22 cellular contexts compared by ENCODE assay signal in genomic region chr2:203175371-203175770, GRCh38.
"Had no signal": no experiment of that assay in that cellular context is flagged by ENCODE, and none has a peak within 500 bp of the region (broad histone marks: within the 10 kb centered on the region; RNA-seq: fewer than 3 reads in every experiment).

No MANE protein-coding gene starts in this region.

- H3K9me3 Mint-ChIP-seq: activated CD4-positive, alpha-beta T cell treated with anti-CD3 and anti-CD28 coated beads, Interleukin-2, amount 10 ng/mL, durations not matched to agents 24 days and 14 days; naive B cell; neural progenitor cell; stimulated activated memory B cell treated with anti-CD40 and anti-IgM and Interleukin-4, amounts not matched to agents 10 μg/mL and 1 μg/mL and 100 μg/mL, for 72 hours had no signal

- H3K4me3 ChIP-seq: cardiac muscle cell, coronary artery, left ventricle myocardium inferior, neural progenitor cell, SK-N-MC, thoracic aorta, upper lobe of left lung had no signal

- ATAC-seq: activated CD8-positive, alpha-beta T cell treated with anti-CD3 and anti-CD28 coated beads, Interleukin-2, amount 10 ng/mL, durations not matched to agents 7 days and 5 days; sciatic nerve; stimulated activated memory B cell treated with anti-CD40 and anti-IgM and Interleukin-4, amounts not matched to agents 10 μg/mL and 1 μg/mL and 100 μg/mL, for 72 hours had no signal

- H3K36me3 Mint-ChIP-seq: neural progenitor cell had no signal

- H3K4me3 Mint-ChIP-seq: activated CD4-positive, alpha-beta T cell treated with anti-CD3 and anti-CD28 coated beads, Interleukin-2, amount 10 ng/mL, durations not matched to agents 24 days and 14 days; activated CD8-positive, alpha-beta T cell treated with anti-CD3 and anti-CD28 coated beads, Interleukin-2, amount 10 ng/mL, durations not matched to agents 7 days and 5 days; naive B cell; neural progenitor cell; stimulated activated memory B cell treated with anti-CD40 and anti-IgM and Interleukin-4, amounts not matched to agents 10 μg/mL and 1 μg/mL and 100 μg/mL, for 72 hours had no signal

- H3K27ac ChIP-seq: cardiac muscle cell, coronary artery, left ventricle myocardium inferior, neural progenitor cell, SK-N-MC, upper lobe of left lung had no signal

- H3K36me3 ChIP-seq: neural progenitor cell had no signal

- H3K27ac Mint-ChIP-seq: activated CD4-positive, alpha-beta T cell treated with anti-CD3 and anti-CD28 coated beads, Interleukin-2, amount 10 ng/mL, durations not matched to agents 24 days and 14 days; activated CD8-positive, alpha-beta T cell treated with anti-CD3 and anti-CD28 coated beads, Interleukin-2, amount 10 ng/mL, durations not matched to agents 7 days and 5 days; naive B cell; neural progenitor cell; stimulated activated memory B cell treated with anti-CD40 and anti-IgM and Interleukin-4, amounts not matched to agents 10 μg/mL and 1 μg/mL and 100 μg/mL, for 72 hours had no signal

- H3K4me1 Mint-ChIP-seq: naive B cell; neural progenitor cell; stimulated activated memory B cell treated with anti-CD40 and anti-IgM and Interleukin-4, amounts not matched to agents 10 μg/mL and 1 μg/mL and 100 μg/mL, for 72 hours had no signal

- H3K27me3 ChIP-seq: cardiac muscle cell, neural progenitor cell, upper lobe of left lung had no signal

- H2AFZ ChIP-seq: neural progenitor cell had no signal

- H3K27me3 Mint-ChIP-seq: activated CD4-positive, alpha-beta T cell treated with anti-CD3 and anti-CD28 coated beads, Interleukin-2, amount 10 ng/mL, durations not matched to agents 24 days and 14 days; naive B cell; stimulated activated memory B cell treated with anti-CD40 and anti-IgM and Interleukin-4, amounts not matched to agents 10 μg/mL and 1 μg/mL and 100 μg/mL, for 72 hours had no signal

- H3K4me1 ChIP-seq: left ventricle myocardium inferior, neural progenitor cell, upper lobe of left lung had no signal

- DNase-seq: activated CD4-positive, alpha-beta T cell treated with anti-CD3 and anti-CD28 coated beads, Interleukin-2, amount 10 ng/mL, durations not matched to agents 24 days and 14 days; activated CD8-positive, alpha-beta T cell treated with anti-CD3 and anti-CD28 coated beads, Interleukin-2, amount 10 ng/mL, durations not matched to agents 7 days and 5 days; activated effector memory CD4-positive, alpha-beta T cell treated with Interleukin-2 at 50 U/mL for 16 hours; activated naive CD4-positive, alpha-beta T cell treated with anti-CD3 and anti-CD28 coated beads, Interleukin-2, amount 50 U/mL, for 16 hours; activated T-cell treated with anti-CD3 and anti-CD28 coated beads, Interleukin-2, amount 50 U/mL, for 48 hours; erythroblast; foreskin melanocyte; glutamatergic neuron; left ventricle myocardium inferior; mammary epithelial cell; naive B cell; stimulated activated CD4-positive, alpha-beta T cell treated with anti-CD3 and anti-CD28 coated beads, Interleukin-4, amount 100 ng/mL, for 4 hours; T-helper 1 cell; T-helper 9 cell; upper lobe of left lung had no signal
